10 cellular contexts compared by ENCODE assay signal in the genomic region with DNA sequence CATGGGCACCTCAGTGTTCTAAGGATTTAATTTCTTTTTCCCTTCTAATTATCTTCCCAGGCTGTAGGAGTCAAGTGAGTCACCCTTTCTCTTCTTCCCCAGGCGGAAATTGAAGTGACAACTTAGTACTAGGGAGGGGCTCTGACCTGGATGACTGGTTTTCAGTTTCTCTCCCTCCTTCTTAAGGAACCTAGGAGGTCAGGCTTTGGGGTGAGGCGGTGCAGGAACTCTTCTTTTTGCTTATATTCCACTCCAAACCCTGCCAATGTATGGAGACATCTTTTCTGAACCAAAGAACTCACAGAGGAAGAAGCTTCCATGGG. TPM values are rescaled to one million over a fixed set of nuclear protein-coding genes. Genes with fewer than 3 reads are reported as not detected.
DNase-seq lines count a peak whose midpoint lies in the region; ATAC-seq and TF ChIP-seq lines count a peak whose summit lies in the region.
"Had no signal": no experiment of that assay in that cellular context is flagged by ENCODE, and none has a peak within 500 bp of the region (broad histone marks: within the 10 kb centered on the region; RNA-seq: fewer than 3 reads in every experiment).

No MANE protein-coding gene starts in this region.

- in situ Hi-C loops in IMR-90 (cut with MboI; ENCODE audit: low sequenced_read_pairs) = no loop called here

- peaks cover 36% of the 10 kb centered on the region for H3K4me1 Mint-ChIP-seq in activated CD4-positive, alpha-beta T cell treated with anti-CD3 and anti-CD28 coated beads, Interleukin-2, amount 10 ng/mL, durations not matched to agents 24 days and 14 days
- H3K4me1 Mint-ChIP-seq in brain = peaks cover 20% of the 10 kb centered on the region
- H3K4me1 Mint-ChIP-seq: neural progenitor cell had no signal

- DNase-seq in activated CD4-positive, alpha-beta T cell treated with anti-CD3 and anti-CD28 coated beads, Interleukin-2, amount 10 ng/mL, durations not matched to agents 24 days and 14 days = no peak
- no peak for DNase-seq in activated CD4-positive, alpha-beta T cell treated with anti-CD3 and anti-CD28 coated beads for 4 hours
- DNase-seq in IMR-90 (peak; percentile 22), NCI-H524 treated with DMSO at 0.1 percent for 48 hours (lab: John Stamatoyannopoulos, UW) (no peak), trophoblast cell (no peak), pons (ENCODE audit: low spot score) (no peak)
- DNase-seq: SW 1271 had no signal

- H3K27ac ChIP-seq in IMR-90 (ENCODE audit: insufficient read depth, low read length) = no peak overlapping the region
- H3K27ac ChIP-seq in skin epidermis = peak overlapping the region in 19 of 21 experiments; percentile 37 to 85 (median 72)
- H3K27ac ChIP-seq in trophoblast cell (ENCODE audit: low read depth, low read length) = no peak overlapping the region
- H3K27ac ChIP-seq: neural progenitor cell had no signal

- H3K4me1 ChIP-seq in IMR-90 (ENCODE audit: control insufficient read depth, insufficient read depth, low read length) = peaks cover 4% of the 10 kb centered on the region
- peaks cover 0 to under 1% of the 10 kb centered on the region in 2 experiments for H3K4me1 ChIP-seq in trophoblast cell (ENCODE audit: control insufficient read depth in 1 of 2, insufficient read depth in 2 of 2, low read length in 2 of 2)
- H3K4me1 ChIP-seq: neural progenitor cell had no signal

- no peak overlapping the region for H2BK20ac ChIP-seq in IMR-90 (ENCODE audit: low read depth, low read length)

- H2BK120ac ChIP-seq in IMR-90 (ENCODE audit: low read depth, low read length) = no peak overlapping the region
- no peak overlapping the region for H2BK120ac ChIP-seq in trophoblast cell (ENCODE audit: insufficient read depth, low read length, poor library complexity)

- TF ChIP-seq CTCF in IMR-90 (conservative IDR thresholded peaks at IDR 0.05; ENCODE audit: low read depth, low read length) (no peak), brain (conservative IDR thresholded peaks at IDR 0.05) (no peak)

- H3K79me1 ChIP-seq in IMR-90 (ENCODE audit: low read depth in 1 of 2, low read length in 2 of 2) (peaks cover 50 to 61% of the 10 kb centered on the region in 2 experiments), trophoblast cell (ENCODE audit: low read length) (no peaks in the 10 kb centered on the region)

- H4K12ac ChIP-seq in trophoblast cell (ENCODE audit: low read depth, low read length) = no peak overlapping the region

- ATAC-seq in IMR-90 (ENCODE audit: low read depth) = peak; percentile 41

- TF ChIP-seq POLR2A in IMR-90 (IDR thresholded peaks at IDR 0.05; ENCODE audit: low read depth, low read length) = no peak

- CTCF ChIA-PET in IMR-90 (lab: Yijun Ruan, JAX) = no interaction called here

- H3K4me3 ChIP-seq in IMR-90 (ENCODE audit: insufficient read depth, low read depth, low read length) (no peak overlapping the region), skin epidermis (no peak overlapping the region), trophoblast cell (ENCODE audit: low read depth, low read length) (no peak overlapping the region)
- H3K4me3 ChIP-seq: neural progenitor cell had no signal

- H3K23ac ChIP-seq in IMR-90 (ENCODE audit: low read depth, low read length) (no peak overlapping the region), trophoblast cell (ENCODE audit: low read length) (no peak overlapping the region)

- no peak overlapping the region for H2AK5ac ChIP-seq in IMR-90 (ENCODE audit: low read depth, low read length)
- H2AK5ac ChIP-seq in trophoblast cell (ENCODE audit: low read length) = no peak overlapping the region

- H2BK5ac ChIP-seq in IMR-90 (ENCODE audit: low read depth, low read length, poor library complexity, severe bottlenecking) (no peak overlapping the region), trophoblast cell (ENCODE audit: low read depth, low read length, poor library complexity) (no peak overlapping the region)

- no peak overlapping the region for H4K8ac ChIP-seq in IMR-90 (ENCODE audit: low read depth in 2 of 2, low read length in 2 of 2)
- no peak overlapping the region for H4K8ac ChIP-seq in trophoblast cell (ENCODE audit: low read depth, low read length)

- no CpG with 5 or more reads among the region's 2 CpGs for WGBS in IMR-90 (ENCODE audit: extremely low coverage in 2 of 2, insufficient read length in 1 of 2), 2 experiments
- no CpG with 5 or more reads among the region's 2 CpGs for WGBS in trophoblast cell (ENCODE audit: extremely low coverage, insufficient coverage, insufficient read length)

- POLR2A ChIA-PET in IMR-90 (lab: Charles Lee; ENCODE audit: unreplicated experiment) = no interaction called here

- H3K14ac ChIP-seq in IMR-90 (replicated peaks; ENCODE audit: low read depth, low read length) = no peak overlapping the region
- H3K14ac ChIP-seq in trophoblast cell (ENCODE audit: low read length) = no peak overlapping the region

- H3K4ac ChIP-seq in IMR-90 (ENCODE audit: low read depth, low read length) = no peak overlapping the region
- H3K4ac ChIP-seq in trophoblast cell (ENCODE audit: low read depth, low read length) = no peak overlapping the region

- H3K9me1 ChIP-seq in IMR-90 (ENCODE audit: insufficient read depth, low read length) = 0 out of 2 replicates have a peak, but pooled peaks cover 9% of the 10 kb centered on the region

- no peak for TF ChIP-seq RAD21 in IMR-90 (IDR thresholded peaks at IDR 0.05; ENCODE audit: low read length)

- H2BK12ac ChIP-seq in trophoblast cell (ENCODE audit: low read length) = no peak overlapping the region

- H3K9me3 Mint-ChIP-seq in activated CD4-positive, alpha-beta T cell treated with anti-CD3 and anti-CD28 coated beads, Interleukin-2, amount 10 ng/mL, durations not matched to agents 24 days and 14 days = no peaks in the 10 kb centered on the region
- no peaks in the 10 kb centered on the region for H3K9me3 Mint-ChIP-seq in brain
- H3K9me3 Mint-ChIP-seq: neural progenitor cell had no signal

- H3K9me3 ChIP-seq in IMR-90 (ENCODE audit: control insufficient read depth, insufficient read depth, low read length) (no peaks in the 10 kb centered on the region), trophoblast cell (ENCODE audit: insufficient read depth, low read depth, low read length) (no peaks in the 10 kb centered on the region)

- peak overlapping the region; percentile 2 for H3K4me3 Mint-ChIP-seq in activated CD4-positive, alpha-beta T cell treated with anti-CD3 and anti-CD28 coated beads, Interleukin-2, amount 10 ng/mL, durations not matched to agents 24 days and 14 days
- no peak overlapping the region for H3K4me3 Mint-ChIP-seq in brain
- H3K4me3 Mint-ChIP-seq: neural progenitor cell had no signal

- no peak overlapping the region for H3K9ac ChIP-seq in IMR-90 (ENCODE audit: low read depth, low read length)
- no peak overlapping the region for H3K9ac ChIP-seq in trophoblast cell (ENCODE audit: low read length)
- H3K9ac ChIP-seq: neural progenitor cell had no signal

- peak overlapping the region; percentile 83 for H3K27ac Mint-ChIP-seq in activated CD4-positive, alpha-beta T cell treated with anti-CD3 and anti-CD28 coated beads, Interleukin-2, amount 10 ng/mL, durations not matched to agents 24 days and 14 days
- H3K27ac Mint-ChIP-seq in brain = peak overlapping the region in 3 of 5 experiments; percentile 44 to 87 (median 72)
- H3K27ac Mint-ChIP-seq: neural progenitor cell had no signal

- no TSS peak for BruUV-seq in IMR-90 (replicated peaks; lab: Mats Ljungman, UMichigan)

- H4K91ac ChIP-seq in IMR-90 (ENCODE audit: insufficient read depth, low read depth, low read length) (no peak overlapping the region), trophoblast cell (ENCODE audit: low read depth, low read length) (no peak overlapping the region)

- no peak overlapping the region for H3K56ac ChIP-seq in IMR-90 (ENCODE audit: extremely low read depth, insufficient read depth, low read length)

- no peak overlapping the region for H3K18ac ChIP-seq in IMR-90 (ENCODE audit: low read depth, low read length)
- H3K18ac ChIP-seq in trophoblast cell (ENCODE audit: low read length) = no peak overlapping the region

- peaks cover 38% of the 10 kb centered on the region for H4K20me1 ChIP-seq in IMR-90 (ENCODE audit: insufficient read depth, low read length)

- H2BK15ac ChIP-seq in IMR-90 (ENCODE audit: low read depth, low read length) = no peak overlapping the region

- H3K27me3 Mint-ChIP-seq in activated CD4-positive, alpha-beta T cell treated with anti-CD3 and anti-CD28 coated beads, Interleukin-2, amount 10 ng/mL, durations not matched to agents 24 days and 14 days = no peaks in the 10 kb centered on the region
- no peaks in the 10 kb centered on the region for H3K27me3 Mint-ChIP-seq in brain

- intact Hi-C loops in activated CD4-positive, alpha-beta T cell treated with anti-CD3 and anti-CD28 coated beads, Interleukin-2, amount 10 ng/mL, durations not matched to agents 24 days and 14 days (cut with micrococcal nuclease) = loop anchor here (1.0 kb wide), 1 partner anchor 12 kb away; the partner anchor contains the start of gene ZDHHC5
- intact Hi-C loops in IMR-90 (cut with micrococcal nuclease) = no loop called here

- no peaks in the 10 kb centered on the region for H3K27me3 ChIP-seq in IMR-90 (ENCODE audit: control insufficient read depth, insufficient read depth, low read length)
- no peaks in the 10 kb centered on the region for H3K27me3 ChIP-seq in trophoblast cell (ENCODE audit: insufficient read depth, low read length)
- H3K27me3 ChIP-seq: neural progenitor cell had no signal

- H3K36me3 ChIP-seq in IMR-90 (ENCODE audit: control insufficient read depth, insufficient read depth, low read length) (peaks cover 25% of the 10 kb centered on the region), trophoblast cell (ENCODE audit: control insufficient read depth in 1 of 2, insufficient read depth in 2 of 2, low read length in 2 of 2) (peaks cover 18 to 26% of the 10 kb centered on the region in 2 experiments)

- H4K5ac ChIP-seq in IMR-90 (ENCODE audit: low read depth, low read length) = no peak overlapping the region

- dilution Hi-C loops in IMR-90 (cut with HindIII; ENCODE audit: low sequenced_read_pairs, unreplicated experiment) = no loop called here

- H2AK9ac ChIP-seq in IMR-90 (replicated peaks; ENCODE audit: low read depth, low read length, poor library complexity) = no peak overlapping the region

- H3K79me2 ChIP-seq in trophoblast cell (ENCODE audit: control insufficient read depth, insufficient read depth, low read length, poor library complexity) = no peaks in the 10 kb centered on the region

- H3K36me3 Mint-ChIP-seq in activated CD4-positive, alpha-beta T cell treated with anti-CD3 and anti-CD28 coated beads, Interleukin-2, amount 10 ng/mL, durations not matched to agents 24 days and 14 days (ENCODE audit: low read depth) = peaks cover 62% of the 10 kb centered on the region
- H3K36me3 Mint-ChIP-seq in brain = peaks cover 66% of the 10 kb centered on the region

- H3K4me2 ChIP-seq in IMR-90 (ENCODE audit: low read depth, low read length) (no peak overlapping the region), trophoblast cell (ENCODE audit: low read length) (no peak overlapping the region)
- H3K4me2 ChIP-seq: neural progenitor cell had no signal

- no peak overlapping the region for H2AFZ ChIP-seq in IMR-90 (replicated peaks; ENCODE audit: low read length, poor library complexity)
- no peak overlapping the region for H2AFZ ChIP-seq in trophoblast cell (ENCODE audit: insufficient read depth, low read length, poor library complexity)
- H2AFZ ChIP-seq: neural progenitor cell had no signal

RNA-seq across cellular contexts. Expression of gene ZDHHC5, which starts 12.6 kb away (rescaled TPM):
- total RNA-seq in activated CD4-positive, alpha-beta T cell treated with anti-CD3 and anti-CD28 coated beads, Interleukin-2, amount 10 ng/mL, durations not matched to agents 24 days and 14 days = 78.4 and 80.9 TPM in 2 replicates
- 19.4 and 21.4 TPM in 2 replicates for total RNA-seq in IMR-90 (2012; rRNA removed)
- polyA plus RNA-seq in IMR-90 (2012; rRNA removed) (44.0 and 45.7 TPM in 2 replicates), brain (ENCODE audit: insufficient read depth, low read depth, low replicate concordance) (37.7 TPM)
- 31.7 and 39.8 TPM in 2 replicates for polyA plus RNA-seq in IMR-90 (2012; cell fraction: cytosol; rRNA removed)
- 56.8 and 65.2 TPM in 2 replicates for polyA plus RNA-seq in IMR-90 (2012; cell fraction: nucleus; rRNA removed; ENCODE audit: low replicate concordance)
- 77.3 and 80.9 TPM in 2 replicates for polyA plus RNA-seq in trophoblast cell (2013)

RNA-seq across cellular contexts. Expression of gene CLP1, which starts 23.0 kb away (rescaled TPM):
- total RNA-seq in activated CD4-positive, alpha-beta T cell treated with anti-CD3 and anti-CD28 coated beads, Interleukin-2, amount 10 ng/mL, durations not matched to agents 24 days and 14 days = 18.5 and 19.8 TPM in 2 replicates
- 24.0 and 26.7 TPM in 2 replicates for total RNA-seq in IMR-90 (2012; rRNA removed)
- polyA plus RNA-seq in IMR-90 (2012; rRNA removed) (16.3 and 16.5 TPM in 2 replicates), brain (ENCODE audit: insufficient read depth, low read depth, low replicate concordance) (6.4 TPM)
- 8.3 and 11.4 TPM in 2 replicates for polyA plus RNA-seq in IMR-90 (2012; cell fraction: cytosol; rRNA removed)
- 5.6 and 11.3 TPM in 2 replicates for polyA plus RNA-seq in IMR-90 (2012; cell fraction: nucleus; rRNA removed; ENCODE audit: low replicate concordance)
- polyA plus RNA-seq in trophoblast cell (2013) = 23.0 and 24.2 TPM in 2 replicates

RNA-seq across cellular contexts. Expression of gene YPEL4, which starts 30.8 kb away (rescaled TPM):
- 0.40 and 0.47 TPM in 2 replicates for total RNA-seq in activated CD4-positive, alpha-beta T cell treated with anti-CD3 and anti-CD28 coated beads, Interleukin-2, amount 10 ng/mL, durations not matched to agents 24 days and 14 days
- under 0.01 and 0.18 TPM in 2 replicates for total RNA-seq in IMR-90 (2012; rRNA removed)
- polyA plus RNA-seq in IMR-90 (2012; rRNA removed) (0.57 and 0.79 TPM in 2 replicates), brain (ENCODE audit: insufficient read depth, low read depth, low replicate concordance) (25.0 TPM)
- 0.54 and 0.74 TPM in 2 replicates for polyA plus RNA-seq in IMR-90 (2012; cell fraction: cytosol; rRNA removed)
- 2.4 and 6.6 TPM in 2 replicates for polyA plus RNA-seq in IMR-90 (2012; cell fraction: nucleus; rRNA removed; ENCODE audit: low replicate concordance)
- polyA plus RNA-seq in trophoblast cell (2013) = 1.2 TPM in 2 replicates

RNA-seq across cellular contexts. Expression of gene MED19, which starts 31.5 kb away (rescaled TPM):
- total RNA-seq in activated CD4-positive, alpha-beta T cell treated with anti-CD3 and anti-CD28 coated beads, Interleukin-2, amount 10 ng/mL, durations not matched to agents 24 days and 14 days = 13.9 and 15.6 TPM in 2 replicates
- 14.0 and 14.7 TPM in 2 replicates for total RNA-seq in IMR-90 (2012; rRNA removed)
- polyA plus RNA-seq in IMR-90 (2012; rRNA removed) (35.0 and 40.9 TPM in 2 replicates), brain (ENCODE audit: insufficient read depth, low read depth, low replicate concordance) (38.6 TPM)
- polyA plus RNA-seq in IMR-90 (2012; cell fraction: cytosol; rRNA removed) = 15.1 and 21.6 TPM in 2 replicates
- polyA plus RNA-seq in IMR-90 (2012; cell fraction: nucleus; rRNA removed; ENCODE audit: low replicate concordance) = 14.5 and 21.7 TPM in 2 replicates
- polyA plus RNA-seq in trophoblast cell (2013) = 32.5 and 33.4 TPM in 2 replicates

RNA-seq across cellular contexts. Expression of gene TMX2, which starts 31.9 kb away (rescaled TPM):
- total RNA-seq in activated CD4-positive, alpha-beta T cell treated with anti-CD3 and anti-CD28 coated beads, Interleukin-2, amount 10 ng/mL, durations not matched to agents 24 days and 14 days = 99.0 and 99.2 TPM in 2 replicates
- 72.5 and 103 TPM in 2 replicates for total RNA-seq in IMR-90 (2012; rRNA removed)
- polyA plus RNA-seq in IMR-90 (2012; rRNA removed) (60.3 and 70.4 TPM in 2 replicates), brain (ENCODE audit: insufficient read depth, low read depth, low replicate concordance) (155 TPM)
- 30.0 and 40.5 TPM in 2 replicates for polyA plus RNA-seq in IMR-90 (2012; cell fraction: cytosol; rRNA removed)
- 21.5 and 73.6 TPM in 2 replicates for polyA plus RNA-seq in IMR-90 (2012; cell fraction: nucleus; rRNA removed; ENCODE audit: low replicate concordance)
- 76.1 and 78.5 TPM in 2 replicates for polyA plus RNA-seq in trophoblast cell (2013)

Comparison
In these comparisons a context has a peak if more than half of its experiments do, and no peak if none do; other contexts are left out.
1. H3K27ac ChIP-seq: peak in skin epidermis (19 of 21); none in IMR-90 (single experiment) and trophoblast cell (single experiment).